Comparison of ENCODE assay signal across 18 cellular contexts in the genomic region with DNA sequence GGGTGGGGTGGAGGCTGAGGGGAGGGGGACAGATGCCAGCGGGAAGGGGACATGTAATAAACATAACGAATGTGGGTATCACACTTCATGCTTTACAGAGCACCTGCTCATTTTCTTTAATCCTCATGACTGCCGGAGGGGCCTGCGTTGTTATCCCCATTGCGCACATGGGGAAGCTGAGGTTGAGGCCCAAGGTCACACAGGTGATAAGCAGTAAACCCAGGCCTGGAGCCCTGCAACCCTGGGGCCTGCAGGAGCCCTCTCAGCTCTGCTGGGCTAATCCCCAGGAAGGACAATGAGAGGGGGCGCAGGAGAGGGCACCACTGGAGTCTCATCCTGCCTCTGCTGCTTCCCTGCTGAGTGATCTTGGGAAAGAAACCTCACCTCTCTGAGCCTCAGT.
"Had no signal": no experiment of that assay in that cellular context is flagged by ENCODE, and none has a peak within 500 bp of the region (broad histone marks: within the 10 kb centered on the region; RNA-seq: fewer than 3 reads in every experiment).

No MANE protein-coding gene starts in this region.

- H3K36me3 ChIP-seq: brain microvascular endothelial cell, cardiac muscle cell, MG63, Peyer's patch had no signal

- DNase-seq: activated CD4-positive, alpha-beta memory T cell treated with anti-CD3 and anti-CD28 coated beads, Interleukin-2, amount 10 ng/mL, durations not matched to agents 7 days and 5 days; activated CD4-positive, alpha-beta T cell treated with anti-CD3 and anti-CD28 coated beads for 36 hours; activated CD4-positive, alpha-beta T cell treated with anti-CD3 and anti-CD28 coated beads, Interleukin-2, amount 50 U/mL, for 1 hour; activated CD8-positive, alpha-beta memory T cell treated with anti-CD3 and anti-CD28 coated beads, Interleukin-2, amount 50 U/mL, for 4 hours; activated gamma-delta T cell treated with Interleukin-2 at 50 U/mL for 16 hours; activated naive CD4-positive, alpha-beta T cell treated with anti-CD3 and anti-CD28 coated beads, Interleukin-2, amount 10 ng/mL, durations not matched to agents 7 days and 5 days; activated naive CD8-positive, alpha-beta T cell treated with anti-CD3 and anti-CD28 coated beads for 36 hours; activated T-cell treated with anti-CD3 and anti-CD28 coated beads, Interleukin-2, amount 50 U/mL, for 72 hours; brain microvascular endothelial cell; MG63; MV-4-11; NCI-H2029 treated with DMSO at 0.1 percent for 48 hours; NCI-H446; Peyer's patch; T-helper 1 cell had no signal

- ATAC-seq: activated CD4-positive, alpha-beta T cell treated with anti-CD3 and anti-CD28 coated beads for 36 hours; activated T-cell treated with anti-CD3 and anti-CD28 coated beads, Interleukin-2, amount 50 U/mL, for 72 hours had no signal

- H3K4me3 ChIP-seq: cardiac muscle cell, MG63, Peyer's patch had no signal

- H3K9me3 ChIP-seq: MG63, Peyer's patch had no signal

- H3K27me3 ChIP-seq: cardiac muscle cell, MG63, Peyer's patch had no signal

- H3K27ac ChIP-seq: brain microvascular endothelial cell, cardiac muscle cell, Peyer's patch, RWPE1, VCaP had no signal
